ENCODE assay signal across 1 cellular context in genomic region chr9:6015278-6016157, GRCh38.
TF ChIP-seq lines count a peak whose summit lies in the region.

TSS of gene RANBP6 (minus strand) at chr9:6015624. CDS start at chr9:6015607, 17 bp downstream.

TF ChIP-seq in WTC11, 78 proteins besides CTCF, POLR2A, EP300 and RAD21 (continued from another document):
- peak; percentile 80; the same call in 1 of the 2 replicates for TF ChIP-seq ARID4B (CRISPR knock-in tag; IDR thresholded peaks at IDR 0.05; ENCODE audit: borderline replicate concordance)
- TF ChIP-seq ATF2 (CRISPR knock-in tag; IDR thresholded peaks at IDR 0.05; ENCODE audit: borderline replicate concordance, low read depth), result no peak
- peak; percentile 89 for TF ChIP-seq CREB1 (CRISPR knock-in tag; IDR thresholded peaks at IDR 0.05)
- peak; percentile 99 for TF ChIP-seq CREM (CRISPR knock-in tag; IDR thresholded peaks at IDR 0.05)
- peak; percentile 92 for TF ChIP-seq FOXK1 (CRISPR knock-in tag; IDR thresholded peaks at IDR 0.05)
TF ChIP-seq in WTC11: peak in this region for 12.
